In genomic region chr3:160464321-160464720, GRCh38 we compare ENCODE assay signal across 21 cellular contexts. TPM values are rescaled to one million over a fixed set of nuclear protein-coding genes. Genes with fewer than 3 reads are reported as not detected.
DNase-seq lines count a peak whose midpoint lies in the region; FAIRE-seq and TF ChIP-seq lines count a peak whose summit lies in the region.
"Had no signal": no experiment of that assay in that cellular context is flagged by ENCODE, and none has a peak within 500 bp of the region (broad histone marks: within the 10 kb centered on the region; RNA-seq: fewer than 3 reads in every experiment).

No MANE protein-coding gene starts in this region.

- dilution Hi-C loops in endothelial cell of umbilical vein (cut with MboI; ENCODE audit: extremely low pct_ligation_motif_present, low sequenced_read_pairs), result no loop called here

- H3K79me2 ChIP-seq in endothelial cell of umbilical vein (ENCODE audit: control insufficient read depth, insufficient read depth, low read length), result no peaks in the 10 kb centered on the region

- TF ChIP-seq POLR2A in endothelial cell of umbilical vein (IDR thresholded peaks at IDR 0.05; ENCODE audit: low read depth, low read length), result no peak
- no peak for TF ChIP-seq POLR2A in ovary (IDR thresholded peaks at IDR 0.05)
- TF ChIP-seq POLR2A in sigmoid colon (IDR thresholded peaks at IDR 0.05), result no peak

- H3K27me3 ChIP-seq in endothelial cell of umbilical vein (ENCODE audit: control insufficient read depth in 2 of 2, insufficient read depth in 2 of 2, low read length in 2 of 2) (peaks cover 14 to 20% of the 10 kb centered on the region in 2 experiments), ovary (no peaks in the 10 kb centered on the region), sigmoid colon (no peaks in the 10 kb centered on the region)
- H3K27me3 ChIP-seq: MG63 had no signal

- DNase-seq in amygdala (lab: John Stamatoyannopoulos, UW) (peak in 35 of 56 donors; percentile 9 to 87 (median 52)), endothelial cell of umbilical vein (ENCODE audit: low read depth, low spot score) (no peak), medulla oblongata (ENCODE audit: extremely low spot score) (peak; percentile 93), substantia nigra (lab: John Stamatoyannopoulos, UW) (peak in 39 of 49 donors; percentile 8 to 84 (median 49)), ovary (no peak), sigmoid colon (no peak), iPS-NIHi11 (ENCODE audit: low spot score) (no peak)
- DNase-seq: ACHN; AML-193; CD4-positive, CD25-positive, alpha-beta regulatory T cell; EL; H7; IMR-90; Karpas-422; MG63; NCI-H1092; NCI-H187; NCI-H226; NCI-H526; OCI-M1; SIG-M5 had no signal

- H3K4me1 ChIP-seq in endothelial cell of umbilical vein (ENCODE audit: control insufficient read depth, extremely low read depth, insufficient read depth, low read length) (no peaks in the 10 kb centered on the region), ovary (ENCODE audit: insufficient read depth) (no peaks in the 10 kb centered on the region), sigmoid colon (no peaks in the 10 kb centered on the region)

- peak; percentile 40 for FAIRE-seq in endothelial cell of umbilical vein (lab: Jason Lieb, UNC)

- BruUV-seq in endothelial cell of umbilical vein (replicated peaks; lab: Mats Ljungman, UMichigan), result no TSS peak

- POLR2A ChIA-PET in endothelial cell of umbilical vein (lab: Charles Lee), result no interaction called here

- intact Hi-C loops in endothelial cell of umbilical vein (cut with micrococcal nuclease), result no loop called here
- intact Hi-C loops in ovary (cut with DNase I), result no loop called here
- intact Hi-C loops in sigmoid colon (cut with DNase I), result no loop called here

- CTCF ChIA-PET in endothelial cell of umbilical vein (lab: Charles Lee), result interaction anchor here (1.0 to 1.2 kb wide), 2 partner anchors 9 to 13 kb away, joined by 3 to 7 read pairs; no protein-coding TSS in a partner anchor

- H3K9ac ChIP-seq in endothelial cell of umbilical vein (replicated peaks; ENCODE audit: extremely low read depth, insufficient read depth, low read length), result no peak overlapping the region

- no peak overlapping the region for H3K4me3 ChIP-seq in endothelial cell of umbilical vein (replicated peaks in 1 of 3; ENCODE audit: insufficient read depth in 1 of 3, low read depth in 1 of 3, low read length in 3 of 3)
- no peak overlapping the region for H3K4me3 ChIP-seq in ovary
- H3K4me3 ChIP-seq in sigmoid colon, result no peak overlapping the region
- H3K4me3 ChIP-seq: MG63 had no signal

- H3K4me2 ChIP-seq in endothelial cell of umbilical vein (ENCODE audit: insufficient read depth, low read length), result no peak overlapping the region

- H3K27ac ChIP-seq in endothelial cell of umbilical vein (ENCODE audit: insufficient read depth, low read depth, low read length) (no peak overlapping the region), substantia nigra (ENCODE audit: low read depth, low read length, poor library complexity, severe bottlenecking) (peak overlapping the region; percentile 93), ovary (no peak overlapping the region), sigmoid colon (no peak overlapping the region)

- 90 to 99% (median 91%) methylated on average over 2 of the region's 2 CpGs for WGBS in ovary, 3 donors
- 88 to 93% methylated on average over 2 of the region's 2 CpGs for WGBS in sigmoid colon, 2 donors

- H4K20me1 ChIP-seq in endothelial cell of umbilical vein (replicated peaks; ENCODE audit: control insufficient read depth, extremely low read depth, insufficient read depth, low read length), result no peaks in the 10 kb centered on the region

- TF ChIP-seq CTCF in endothelial cell of umbilical vein (IDR thresholded peaks at IDR 0.05; ENCODE audit: extremely low read depth in 1 of 2, insufficient read depth in 1 of 2, low read depth in 1 of 2, low read length in 2 of 2), result no peak
- TF ChIP-seq CTCF in ovary (IDR thresholded peaks at IDR 0.05), result no peak
- no peak for TF ChIP-seq CTCF in sigmoid colon (IDR thresholded peaks at IDR 0.05)

- H3K9me1 ChIP-seq in endothelial cell of umbilical vein (replicated peaks; ENCODE audit: control insufficient read depth, extremely low read depth, insufficient read depth, low read length), result no peaks in the 10 kb centered on the region

- TF ChIP-seq EP300 in ovary (IDR thresholded peaks at IDR 0.05) (no peak), sigmoid colon (IDR thresholded peaks at IDR 0.05) (no peak)

- H3K36me3 ChIP-seq in endothelial cell of umbilical vein (ENCODE audit: control insufficient read depth in 2 of 2, extremely low read depth in 1 of 2, insufficient read depth in 2 of 2, low read length in 2 of 2) (no peaks in the 10 kb centered on the region), ovary (no peaks in the 10 kb centered on the region), sigmoid colon (no peaks in the 10 kb centered on the region)
- H3K36me3 ChIP-seq: MG63 had no signal

- no peak overlapping the region for H2AFZ ChIP-seq in endothelial cell of umbilical vein (ENCODE audit: low read depth, low read length)

- H3K9me3 ChIP-seq in endothelial cell of umbilical vein (replicated peaks; ENCODE audit: control insufficient read depth, insufficient read depth, low read length) (no peaks in the 10 kb centered on the region), ovary (no peaks in the 10 kb centered on the region), sigmoid colon (no peaks in the 10 kb centered on the region)
- H3K9me3 ChIP-seq: MG63 had no signal

TF ChIP-seq in endothelial cell of umbilical vein, 7 proteins besides CTCF, POLR2A, EP300 and RAD21:
- TF ChIP-seq MAX (IDR thresholded peaks at IDR 0.05; ENCODE audit: insufficient read depth, insufficient read length) (no peak), GATA2 (IDR thresholded peaks at IDR 0.05; ENCODE audit: insufficient read depth, insufficient read length, low read depth, low read length) (no peak)

RNA-seq across cellular contexts. Expression of gene TRIM59, which starts 14.7 kb away (rescaled TPM):
- total RNA-seq in endothelial cell of umbilical vein (32.5 and 33.0 TPM in 2 replicates), ovary (1 to 10 TPM; 1.6 to 4.8 (median 2.1) TPM), sigmoid colon (1 to 10 TPM; 3.4 to 6.1 (median 5.3) TPM)
- polyA plus RNA-seq in endothelial cell of umbilical vein (6.4 and 6.8 TPM in 2 replicates), ovary (1 to 10 TPM; 1.4 to 2.6 TPM), sigmoid colon (1 to 10 TPM in 2 of 3 donors, under 1 TPM in 1; 0.60 to 5.5 (median 1.2) TPM)
- polyA plus RNA-seq in endothelial cell of umbilical vein (2011; cell fraction: cytosol; rRNA removed), result 7.7 and 8.3 TPM in 2 replicates
- 7.4 and 9.6 TPM in 2 replicates for polyA plus RNA-seq in endothelial cell of umbilical vein (2011; cell fraction: nucleus; rRNA removed)
- polyA plus RNA-seq in endothelial cell of umbilical vein (2012), result 10.2 and 17.3 TPM in 2 replicates
- polyA minus RNA-seq in endothelial cell of umbilical vein, result 16.7 and 19.4 TPM in 2 replicates
- polyA minus RNA-seq in endothelial cell of umbilical vein (2011; cell fraction: cytosol; rRNA and poly(A)+ RNA removed), result 2.2 TPM
- 13.6 and 16.0 TPM in 2 replicates for polyA minus RNA-seq in endothelial cell of umbilical vein (2011; cell fraction: nucleus; rRNA and poly(A)+ RNA removed)

Comparison
In these comparisons a context has a peak if more than half of its experiments do, and no peak if none do; other contexts are left out.
1. DNase-seq: peak in amygdala (35 of 56), medulla oblongata (single experiment) and substantia nigra (39 of 49); none in endothelial cell of umbilical vein (single experiment), ovary (0 of 5), sigmoid colon (single experiment) and iPS-NIHi11 (single experiment).